ENCODE assay signal across 8 cellular contexts in genomic region chr10:68333452-68333851, GRCh38. TPM values are rescaled to one million over a fixed set of nuclear protein-coding genes. Genes with fewer than 3 reads are reported as not detected.
A peak's percentile ranks its signal among the peaks of the same experiment; 100 is the strongest.
DNase-seq lines count a peak whose midpoint lies in the region; ATAC-seq and TF ChIP-seq lines count a peak whose summit lies in the region.

No MANE protein-coding gene starts in this region.

- H3K36me3 ChIP-seq in lower lobe of right lung = peaks cover 10% of the 10 kb centered on the region
- H3K36me3 ChIP-seq in transverse colon = peaks cover 0 to 2% (median under 1%) of the 10 kb centered on the region in 4 donors

- no peaks in the 10 kb centered on the region for H3K9me3 ChIP-seq in lower lobe of right lung
- H3K9me3 ChIP-seq in transverse colon = no peaks in the 10 kb centered on the region

- no peak for TF ChIP-seq EP300 in transverse colon (IDR thresholded peaks at IDR 0.05; ENCODE audit: low read depth)

- 0% methylated on average over 5 to 6 of the region's 6 CpGs for WGBS in transverse colon (ENCODE audit: low coverage in 1 of 2), 2 donors

- H3K4me3 Mint-ChIP-seq in activated T-cell treated with anti-CD3 and anti-CD28 coated beads, Interleukin-2, amount 50 U/mL, for 72 hours = peak overlapping the region; percentile 97 to 99

- H3K4me1 Mint-ChIP-seq in activated T-cell treated with anti-CD3 and anti-CD28 coated beads, Interleukin-2, amount 50 U/mL, for 72 hours (ENCODE audit: low read depth) = peaks cover 69% of the 10 kb centered on the region

- peaks cover 24 to 51% of the 10 kb centered on the region in 2 donors for H3K36me3 Mint-ChIP-seq in activated T-cell treated with anti-CD3 and anti-CD28 coated beads, Interleukin-2, amount 50 U/mL, for 72 hours (ENCODE audit: insufficient read depth in 2 of 2)

- H3K27me3 ChIP-seq in lower lobe of right lung (ENCODE audit: low read depth) = no peaks in the 10 kb centered on the region
- no peaks in the 10 kb centered on the region for H3K27me3 ChIP-seq in transverse colon

- intact Hi-C loops in lower lobe of right lung (cut with DNase I) = no loop called here
- intact Hi-C loops in transverse colon (cut with DNase I; ENCODE audit: low total_unique reads) = no loop called here

- in situ Hi-C loops in astrocyte of the spinal cord (cut with HindIII; ENCODE audit: low sequenced_read_pairs) = no loop called here
- in situ Hi-C loops in transverse colon (cut with MboI; ENCODE audit: low pct_ligation_motif_present in 1 of 4, low pct_unique_long_range_greater_than_20kb in 1 of 4, low sequenced_read_pairs in 3 of 4) = no loop called here

- TF ChIP-seq POLR2A in transverse colon (IDR thresholded peaks at IDR 0.05) = no peak

- no peak for ATAC-seq in activated T-cell treated with anti-CD3 and anti-CD28 coated beads, Interleukin-2, amount 50 U/mL, for 72 hours (replicated peaks in 1 of 2)
- ATAC-seq in lower lobe of right lung (no peak), HG02623 (IDR thresholded peaks at IDR 0.05; ENCODE audit: unreplicated experiment) (no peak), GM18870 (IDR thresholded peaks at IDR 0.05; ENCODE audit: unreplicated experiment) (no peak)

- H3K27me3 Mint-ChIP-seq in activated T-cell treated with anti-CD3 and anti-CD28 coated beads, Interleukin-2, amount 50 U/mL, for 72 hours (ENCODE audit: low read depth) = no peaks in the 10 kb centered on the region

- H3K27ac Mint-ChIP-seq in activated T-cell treated with anti-CD3 and anti-CD28 coated beads, Interleukin-2, amount 50 U/mL, for 72 hours = peak overlapping the region; percentile 96

- DNase-seq in activated T-cell treated with anti-CD3 and anti-CD28 coated beads, Interleukin-2, amount 50 U/mL, for 72 hours = no peak
- DNase-seq in activated T-cell treated with anti-CD3 and anti-CD28 coated beads for 4 hours (no peak), astrocyte of the spinal cord (ENCODE audit: low read depth, low spot score) (no peak), lower lobe of right lung (no peak), transverse colon (no peak)
- DNase-seq in activated CD4-positive, CD25-positive, alpha-beta regulatory T cell (lab: John Stamatoyannopoulos, UW) = no peak

- H3K27ac ChIP-seq in lower lobe of right lung (peak overlapping the region; percentile 99), transverse colon (peak overlapping the region; percentile 96 to 99 (median 98))

- peaks cover 68% of the 10 kb centered on the region for H3K4me1 ChIP-seq in lower lobe of right lung
- peaks cover 13 to 72% (median 49%) of the 10 kb centered on the region in 4 donors for H3K4me1 ChIP-seq in transverse colon

- TF ChIP-seq CTCF in astrocyte of the spinal cord (IDR thresholded peaks at IDR 0.05; ENCODE audit: low read depth, low read length) (no peak), lower lobe of right lung (IDR thresholded peaks at IDR 0.05) (no peak), transverse colon (IDR thresholded peaks at IDR 0.05) (no peak)

- no peaks in the 10 kb centered on the region for H3K9me3 Mint-ChIP-seq in activated T-cell treated with anti-CD3 and anti-CD28 coated beads, Interleukin-2, amount 50 U/mL, for 72 hours

- peak overlapping the region; percentile 94 for H3K4me3 ChIP-seq in astrocyte of the spinal cord (ENCODE audit: low read depth, low read length)
- H3K4me3 ChIP-seq in lower lobe of right lung = peak overlapping the region; percentile 85
- peak overlapping the region; percentile 73 to 98 (median 90) for H3K4me3 ChIP-seq in transverse colon

RNA-seq across cellular contexts. Expression of gene PBLD, which starts 0.7 kb away (rescaled TPM):
- 1 to 10 TPM; 1.9 to 2.7 TPM for total RNA-seq in activated T-cell treated with anti-CD3 and anti-CD28 coated beads, Interleukin-2, amount 50 U/mL, for 72 hours
- 2.6 TPM for total RNA-seq in lower lobe of right lung
- 100 to 1,000 TPM in 1 of 4 donors, 10 to 100 TPM in 3; 63.9 to 130 (median 76.5) TPM for total RNA-seq in transverse colon

RNA-seq across cellular contexts. Expression of gene HNRNPH3, which starts 1.6 kb away (rescaled TPM):
- 100 to 1,000 TPM; 139 to 150 TPM for total RNA-seq in activated T-cell treated with anti-CD3 and anti-CD28 coated beads, Interleukin-2, amount 50 U/mL, for 72 hours
- total RNA-seq in lower lobe of right lung (117 TPM), transverse colon (10 to 100 TPM in 3 of 4 donors, 1 to 10 TPM in 1; 8.2 to 89.4 (median 57.1) TPM)

Comparison
In these comparisons a context has a peak if more than half of its experiments do, and no peak if none do; other contexts are left out.
1. RNA of gene PBLD, which starts 0.7 kb away (total RNA-seq): 63.9 to 130 TPM in transverse colon; 1.9 to 2.7 TPM in activated T-cell treated with anti-CD3 and anti-CD28 coated beads, Interleukin-2, amount 50 U/mL, for 72 hours and 2.6 TPM in lower lobe of right lung (single experiment); every median in the first group is over 10 times any median in the second.
2. Peak in every context shown above with its lines, with median percentiles within 50 percentile points of each other: H3K4me3 ChIP-seq.